Comparison of ENCODE assay signal across 8 cellular contexts in the genomic region with DNA sequence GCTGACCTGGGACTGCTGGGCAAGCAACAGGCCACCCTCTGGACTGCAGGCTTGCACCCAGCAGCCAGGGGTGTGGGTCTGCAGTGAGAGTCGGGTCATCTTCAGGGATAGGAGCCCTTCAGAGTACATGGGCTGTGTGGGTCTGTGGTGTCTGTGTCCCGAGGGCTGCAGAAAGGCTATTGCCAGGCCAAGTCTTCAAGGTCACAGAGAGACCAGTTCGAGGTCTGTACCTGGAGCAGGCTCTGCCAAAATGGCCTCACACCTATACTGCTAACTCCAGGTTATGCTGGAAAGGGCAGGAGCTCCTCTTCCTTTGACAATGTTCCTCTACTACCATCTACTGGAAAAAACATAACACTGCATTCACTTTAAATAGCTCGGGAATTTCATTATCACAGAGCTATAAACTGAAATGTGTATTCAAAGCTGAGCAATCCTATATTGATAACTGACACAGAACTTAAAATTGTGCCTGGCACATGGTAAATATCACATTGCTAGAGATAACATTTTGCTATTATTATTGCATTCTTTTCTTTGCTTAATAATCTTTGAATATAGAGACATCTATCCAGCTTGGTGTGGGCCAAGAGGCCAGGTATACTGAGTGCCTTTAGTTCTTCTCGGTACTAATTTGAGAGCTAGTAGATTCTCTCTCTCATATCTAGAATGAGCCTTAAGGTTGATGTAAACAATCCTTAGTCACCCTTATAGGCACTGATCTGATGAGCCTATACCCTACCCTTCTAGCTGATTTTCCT. TPM values are rescaled to one million over a fixed set of nuclear protein-coding genes. Genes with fewer than 3 reads are reported as not detected.
DNase-seq lines count a peak whose midpoint lies in the region; ATAC-seq and TF ChIP-seq lines count a peak whose summit lies in the region.

No MANE protein-coding gene starts in this region.

- H3K79me2 ChIP-seq in fibroblast of lung (ENCODE audit: control insufficient read depth, insufficient read depth, low read length), result no peaks in the 10 kb centered on the region
- H3K79me2 ChIP-seq in osteoblast (ENCODE audit: insufficient read depth, low read length), result no peaks in the 10 kb centered on the region

- CTCF ChIA-PET in Calu3 (lab: Charles Lee), result interaction anchor here (0.5 to 1.4 kb wide), 29 partner anchors 8 to 805 kb away, joined by 3 to 29 read pairs (median 4); partner anchors contain the start of genes CNIH3 and NVL
- CTCF ChIA-PET in activated CD4-positive, alpha-beta memory T cell treated with anti-CD3 and anti-CD28 coated beads, Interleukin-2, amount 10 ng/mL, durations not matched to agents 7 days and 5 days (lab: Charles Lee), result interaction anchor here (0.6 to 1.7 kb wide), 20 partner anchors 9 to 682 kb away, joined by 3 to 27 read pairs (median 4); no protein-coding TSS in a partner anchor

- no peaks in the 10 kb centered on the region for H3K27me3 ChIP-seq in RWPE2 (ENCODE audit: insufficient read depth, poor library complexity, severe bottlenecking)
- no peaks in the 10 kb centered on the region for H3K27me3 ChIP-seq in fibroblast of lung (ENCODE audit: control insufficient read depth, insufficient read depth, low read length)
- no peaks in the 10 kb centered on the region for H3K27me3 ChIP-seq in osteoblast (ENCODE audit: insufficient read depth, low read length)

- peaks cover under 1% of the 10 kb centered on the region for H3K9me3 Mint-ChIP-seq in Calu3 (ENCODE audit: low read depth, unreplicated experiment)
- H3K9me3 Mint-ChIP-seq in activated CD4-positive, alpha-beta memory T cell treated with anti-CD3 and anti-CD28 coated beads, Interleukin-2, amount 10 ng/mL, durations not matched to agents 7 days and 5 days, result peaks cover 1% of the 10 kb centered on the region

- H3K27ac ChIP-seq in RWPE2 (ENCODE audit: poor library complexity, severe bottlenecking), result no peak overlapping the region
- H3K27ac ChIP-seq in fibroblast of lung (ENCODE audit: insufficient read depth, low read length), result no peak overlapping the region
- no peak overlapping the region for H3K27ac ChIP-seq in osteoblast (ENCODE audit: low read depth, low read length)

- peaks cover 11% of the 10 kb centered on the region for H3K4me1 Mint-ChIP-seq in Calu3 (ENCODE audit: low read depth, unreplicated experiment)
- peaks cover 2% of the 10 kb centered on the region for H3K4me1 Mint-ChIP-seq in activated CD4-positive, alpha-beta memory T cell treated with anti-CD3 and anti-CD28 coated beads, Interleukin-2, amount 10 ng/mL, durations not matched to agents 7 days and 5 days

- no TSS peak for BruUV-seq in Calu3 (replicated peaks; lab: Mats Ljungman, UMichigan)

- H3K27me3 Mint-ChIP-seq in Calu3 (ENCODE audit: unreplicated experiment), result no peaks in the 10 kb centered on the region
- H3K27me3 Mint-ChIP-seq in activated CD4-positive, alpha-beta memory T cell treated with anti-CD3 and anti-CD28 coated beads, Interleukin-2, amount 10 ng/mL, durations not matched to agents 7 days and 5 days, result peaks cover 13% of the 10 kb centered on the region

- no peak overlapping the region for H3K9ac ChIP-seq in fibroblast of lung (ENCODE audit: insufficient read depth, low read length)

- H3K4me3 Mint-ChIP-seq in Calu3 (ENCODE audit: low read depth, unreplicated experiment), result no peak overlapping the region
- H3K4me3 Mint-ChIP-seq in activated CD4-positive, alpha-beta memory T cell treated with anti-CD3 and anti-CD28 coated beads, Interleukin-2, amount 10 ng/mL, durations not matched to agents 7 days and 5 days, result no peak overlapping the region

- H3K36me3 ChIP-seq in RWPE2 (ENCODE audit: low read depth) (no peaks in the 10 kb centered on the region), fibroblast of lung (ENCODE audit: control insufficient read depth, insufficient read depth, low read length) (no peaks in the 10 kb centered on the region), osteoblast (ENCODE audit: insufficient read depth, low read length) (no peaks in the 10 kb centered on the region)

- H3K9me3 ChIP-seq in RWPE2 (ENCODE audit: severe bottlenecking), result no peaks in the 10 kb centered on the region
- no peaks in the 10 kb centered on the region for H3K9me3 ChIP-seq in fibroblast of lung (ENCODE audit: control insufficient read depth, insufficient read depth, low read depth, low read length)
- no peaks in the 10 kb centered on the region for H3K9me3 ChIP-seq in osteoblast (ENCODE audit: low read depth, low read length)

- H3K4me3 ChIP-seq in LNCaP clone FGC (ENCODE audit: low read depth, low read length) (no peak overlapping the region), RWPE2 (ENCODE audit: severe bottlenecking) (no peak overlapping the region), fibroblast of lung (replicated peaks in 1 of 4; ENCODE audit: control extremely low read depth in 1 of 4, insufficient read depth in 1 of 4, low read depth in 3 of 4, low read length in 4 of 4) (no peak overlapping the region), osteoblast (ENCODE audit: insufficient read depth, low read length) (no peak overlapping the region)

- ATAC-seq in GM19324 (IDR thresholded peaks at IDR 0.05; ENCODE audit: low FRiP score, unreplicated experiment) (peak; percentile 48), RWPE2 (ENCODE audit: low read depth) (peak; percentile 51; the same call in 2 of the 3 replicates), HG02610 (IDR thresholded peaks at IDR 0.05; ENCODE audit: unreplicated experiment) (no peak)

- POLR2A ChIA-PET in activated CD4-positive, alpha-beta memory T cell treated with anti-CD3 and anti-CD28 coated beads, Interleukin-2, amount 10 ng/mL, durations not matched to agents 7 days and 5 days (lab: Charles Lee), result no interaction called here

- DNase-seq in Calu3, result peak; percentile 30
- no peak for DNase-seq in LNCaP clone FGC (ENCODE audit: low read depth)
- no peak for DNase-seq in RWPE2 (ENCODE audit: low spot score)
- DNase-seq in fibroblast of lung (ENCODE audit: low read depth in 2 of 2), result peak; percentile 25 to 41
- DNase-seq in osteoblast (ENCODE audit: insufficient read length, low spot score, missing footprints), result peak; percentile 80
- no peak for DNase-seq in activated CD4-positive, alpha-beta memory T cell treated with anti-CD3 and anti-CD28 coated beads, Interleukin-2, amount 10 ng/mL, durations not matched to agents 7 days and 5 days

- intact Hi-C loops in Calu3 (cut with micrococcal nuclease; ENCODE audit: unreplicated experiment), result loop anchor here (1.0 to 10.0 kb wide), 3 partner anchors 278 to 788 kb away; no protein-coding TSS in a partner anchor

- no peak overlapping the region for H3K4me2 ChIP-seq in fibroblast of lung (ENCODE audit: extremely low read depth, insufficient read depth, low read length)
- no peak overlapping the region for H3K4me2 ChIP-seq in osteoblast (ENCODE audit: insufficient read depth, low read length)

- H3K36me3 Mint-ChIP-seq in Calu3 (ENCODE audit: insufficient read depth, unreplicated experiment), result no peaks in the 10 kb centered on the region
- H3K36me3 Mint-ChIP-seq in activated CD4-positive, alpha-beta memory T cell treated with anti-CD3 and anti-CD28 coated beads, Interleukin-2, amount 10 ng/mL, durations not matched to agents 7 days and 5 days (ENCODE audit: low read depth), result no peaks in the 10 kb centered on the region

- no peaks in the 10 kb centered on the region for H4K20me1 ChIP-seq in fibroblast of lung (ENCODE audit: control insufficient read depth, extremely low read depth, insufficient read depth, low read length)
- H4K20me1 ChIP-seq in osteoblast (ENCODE audit: insufficient read depth, low read length), result no peaks in the 10 kb centered on the region

- peak; percentile 15 for TF ChIP-seq CTCF in Calu3 (IDR thresholded peaks at IDR 0.05; ENCODE audit: unreplicated experiment)
- peak; percentile 76 for TF ChIP-seq CTCF in LNCaP clone FGC (IDR thresholded peaks at IDR 0.05; ENCODE audit: control insufficient read depth, extremely low read depth, insufficient read depth)
- TF ChIP-seq CTCF in RWPE2 (IDR thresholded peaks at IDR 0.05; ENCODE audit: poor library complexity, severe bottlenecking), result peak; percentile 65
- TF ChIP-seq CTCF in fibroblast of lung (conservative IDR thresholded peaks at IDR 0.05 in 1 of 2, IDR thresholded peaks at IDR 0.05 in 1 of 2; ENCODE audit: low read depth in 1 of 2, low read length in 2 of 2), result peak; percentile 58 to 73
- peak; percentile 77 for TF ChIP-seq CTCF in osteoblast (IDR thresholded peaks at IDR 0.05; ENCODE audit: extremely low read depth, low read depth, low read length)

- H3K4me1 ChIP-seq in RWPE2 (ENCODE audit: insufficient read depth, poor library complexity, severe bottlenecking) (no peaks in the 10 kb centered on the region), fibroblast of lung (ENCODE audit: control insufficient read depth, extremely low read depth, insufficient read depth, low read length) (no peaks in the 10 kb centered on the region), osteoblast (ENCODE audit: insufficient read depth, low read length) (no peaks in the 10 kb centered on the region)

- no peak overlapping the region for H3K27ac Mint-ChIP-seq in Calu3 (ENCODE audit: unreplicated experiment)
- H3K27ac Mint-ChIP-seq in activated CD4-positive, alpha-beta memory T cell treated with anti-CD3 and anti-CD28 coated beads, Interleukin-2, amount 10 ng/mL, durations not matched to agents 7 days and 5 days, result no peak overlapping the region

- H2AFZ ChIP-seq in fibroblast of lung (ENCODE audit: low read length) (no peak overlapping the region), osteoblast (ENCODE audit: low read length) (no peak overlapping the region)

RNA-seq across cellular contexts. Expression of gene DNAH14, which starts 6.9 kb away (rescaled TPM):
- 64.3 and 66.8 TPM in 2 replicates for total RNA-seq in Calu3 (2022)
- 16.7 and 19.7 TPM in 2 replicates for total RNA-seq in fibroblast of lung
- 5.4 and 7.5 TPM in 2 replicates for polyA plus RNA-seq in fibroblast of lung
- polyA plus RNA-seq in fibroblast of lung (2012), result 4.1 and 6.1 TPM in 2 replicates
- polyA minus RNA-seq in fibroblast of lung (ENCODE audit: low replicate concordance), result not detected in 2 replicates
- total RNA-seq in osteoblast, result 25.0 and 31.8 TPM in 2 replicates
- under 1 TPM; 0.25 to 0.28 TPM for total RNA-seq in activated CD4-positive, alpha-beta memory T cell treated with anti-CD3 and anti-CD28 coated beads, Interleukin-2, amount 10 ng/mL, durations not matched to agents 7 days and 5 days

Comparison
In these comparisons a context has a peak if more than half of its experiments do, and no peak if none do; other contexts are left out.
1. DNase-seq: peak in Calu3 (single experiment), fibroblast of lung (2 of 2) and osteoblast (single experiment); none in LNCaP clone FGC (single experiment), RWPE2 (single experiment) and activated CD4-positive, alpha-beta memory T cell treated with anti-CD3 and anti-CD28 coated beads, Interleukin-2, amount 10 ng/mL, durations not matched to agents 7 days and 5 days (single experiment).
2. CTCF ChIP-seq: peak in every context shown above with its lines; median percentile 77 in osteoblast; 76 in LNCaP clone FGC; 66 in fibroblast of lung; 65 in RWPE2; 15 in Calu3.
3. RNA of gene DNAH14, which starts 6.9 kb away (total RNA-seq): 64.3 to 66.8 TPM in Calu3, 25.0 to 31.8 TPM in osteoblast and 16.7 to 19.7 TPM in fibroblast of lung; 0.25 to 0.28 TPM in activated CD4-positive, alpha-beta memory T cell treated with anti-CD3 and anti-CD28 coated beads, Interleukin-2, amount 10 ng/mL, durations not matched to agents 7 days and 5 days; every median in the first group is over 10 times any median in the second.